Comparison of ENCODE assay signal across 9 cellular contexts in genomic region chr1:84298336-84298687, GRCh38.
DNase-seq lines count a peak whose midpoint lies in the region; ATAC-seq, FAIRE-seq and TF ChIP-seq lines count a peak whose summit lies in the region.
"Had no signal": no experiment of that assay in that cellular context is flagged by ENCODE, and none has a peak within 500 bp of the region (broad histone marks: within the 10 kb centered on the region; RNA-seq: fewer than 3 reads in every experiment).

No MANE protein-coding gene starts in this region.

- peaks cover 45% of the 10 kb centered on the region for H3K4me1 Mint-ChIP-seq in stimulated activated naive CD8-positive, alpha-beta T cell treated with anti-CD3 and anti-CD28 coated beads, Interleukin-15, Interleukin-2, amounts not matched to agents 100 ng/mL and 50 ng/mL, for 24 hours (ENCODE audit: low read depth)

- TF ChIP-seq CTCF in AG09309 (IDR thresholded peaks at IDR 0.05; ENCODE audit: control insufficient read depth, insufficient read depth, low read depth, low read length, missing control alignments) (no peak), epithelial cell of esophagus (IDR thresholded peaks at IDR 0.05; ENCODE audit: insufficient read depth, low read depth, low read length, missing control alignments) (no peak)

- H3K4me3 ChIP-seq in AG09309 (ENCODE audit: control insufficient read depth, low read depth, low read length) (peak overlapping the region; percentile 66), epithelial cell of esophagus (ENCODE audit: low read length) (peak overlapping the region; percentile 81)

- H3K4me3 Mint-ChIP-seq in stimulated activated naive CD8-positive, alpha-beta T cell treated with anti-CD3 and anti-CD28 coated beads, Interleukin-15, Interleukin-2, amounts not matched to agents 100 ng/mL and 50 ng/mL, for 24 hours: peak overlapping the region; percentile 87

- no peaks in the 10 kb centered on the region for H3K27me3 Mint-ChIP-seq in stimulated activated naive CD8-positive, alpha-beta T cell treated with anti-CD3 and anti-CD28 coated beads, Interleukin-15, Interleukin-2, amounts not matched to agents 100 ng/mL and 50 ng/mL, for 24 hours

- H3K27ac Mint-ChIP-seq in stimulated activated naive CD8-positive, alpha-beta T cell treated with anti-CD3 and anti-CD28 coated beads, Interleukin-15, Interleukin-2, amounts not matched to agents 100 ng/mL and 50 ng/mL, for 24 hours: peak overlapping the region; percentile 80

- ATAC-seq in HG02885 (IDR thresholded peaks at IDR 0.05; ENCODE audit: poor library complexity, unreplicated experiment): peak; percentile 78

- DNase-seq in AG09309 (ENCODE audit: low read depth): no peak
- peak; percentile 22 for DNase-seq in GM18507 (ENCODE audit: extremely low spot score, insufficient read length, low read depth)
- DNase-seq in NCI-H510A (lab: John Stamatoyannopoulos, UW): peak; percentile 57
- DNase-seq in activated T-cell treated with anti-CD3 and anti-CD28 coated beads for 1 hour (ENCODE audit: low read depth): peak; percentile 19
- DNase-seq in epithelial cell of esophagus (ENCODE audit: low read depth): peak; percentile 31
- DNase-seq in midbrain (lab: John Stamatoyannopoulos, UW): peak; percentile 77

- no peak for FAIRE-seq in GM18507 (lab: Jason Lieb, UNC)
- FAIRE-seq: TTC549 had no signal

- no peaks in the 10 kb centered on the region for H3K9me3 Mint-ChIP-seq in stimulated activated naive CD8-positive, alpha-beta T cell treated with anti-CD3 and anti-CD28 coated beads, Interleukin-15, Interleukin-2, amounts not matched to agents 100 ng/mL and 50 ng/mL, for 24 hours

- H3K36me3 Mint-ChIP-seq in stimulated activated naive CD8-positive, alpha-beta T cell treated with anti-CD3 and anti-CD28 coated beads, Interleukin-15, Interleukin-2, amounts not matched to agents 100 ng/mL and 50 ng/mL, for 24 hours (ENCODE audit: low read depth): no peaks in the 10 kb centered on the region
